29 cellular contexts compared by ENCODE assay signal in the genomic region with DNA sequence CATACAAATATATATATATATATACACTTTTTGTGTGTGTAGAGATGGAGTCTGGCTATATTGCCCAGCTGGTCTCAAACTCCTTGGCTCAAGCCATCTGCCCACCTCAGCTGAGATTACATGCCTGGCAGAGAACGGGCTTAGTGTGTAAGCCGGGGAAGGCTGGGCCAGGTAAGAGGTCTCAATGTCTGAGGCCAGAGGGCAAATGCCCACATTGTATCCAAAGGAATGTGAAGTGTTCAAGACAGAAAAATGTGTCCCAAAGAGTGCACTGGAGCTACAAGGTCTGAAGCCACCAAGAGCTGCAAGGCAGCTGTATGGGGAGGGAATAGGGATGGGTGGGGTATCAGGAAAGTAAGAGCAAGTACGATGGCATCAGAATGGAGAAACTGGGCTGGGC. TPM values are rescaled to one million over a fixed set of nuclear protein-coding genes. Genes with fewer than 3 reads are reported as not detected.
"Had no signal": no experiment of that assay in that cellular context is flagged by ENCODE, and none has a peak within 500 bp of the region (broad histone marks: within the 10 kb centered on the region; RNA-seq: fewer than 3 reads in every experiment).

No MANE protein-coding gene starts in this region.

- H3K9me3 ChIP-seq: esophagus muscularis mucosa, gastroesophageal sphincter, heart left ventricle, lower lobe of right lung, neutrophil, right lobe of liver, suprapubic skin, upper lobe of left lung had no signal

- H3K27me3 ChIP-seq: esophagus muscularis mucosa, foreskin keratinocyte, gastroesophageal sphincter, heart left ventricle, neutrophil, right lobe of liver, suprapubic skin, upper lobe of left lung had no signal

- H3K27ac ChIP-seq: coronary artery, esophagus muscularis mucosa, foreskin keratinocyte, gastroesophageal sphincter, heart left ventricle, lower lobe of right lung, neutrophil, parathyroid adenoma, right lobe of liver, suprapubic skin, upper lobe of left lung had no signal

- H3K27ac Mint-ChIP-seq: natural killer cell; progenitor cell of endocrine pancreas; stimulated activated naive CD8-positive, alpha-beta T cell treated with anti-CD3 and anti-CD28 coated beads, Interleukin-15, Interleukin-2, amounts not matched to agents 100 ng/mL and 50 ng/mL, for 24 hours had no signal

- H3K36me3 Mint-ChIP-seq: natural killer cell had no signal

- DNase-seq: dermis blood vessel endothelial cell; effector memory CD4-positive, alpha-beta T cell; foreskin keratinocyte; heart left ventricle; hippocampal formation; left ventricle myocardium superior; lower lobe of right lung; natural killer cell; right lobe of liver; small intestine; stimulated activated CD4-positive, alpha-beta T cell treated with anti-CD3 and anti-CD28 coated beads, Interleukin-15, amount 100 ng/mL, for 24 hours; stimulated activated CD4-positive, alpha-beta T cell treated with anti-CD3 and anti-CD28 coated beads, Interleukin-2, amount 100 ng/mL, for 48 hours; stimulated activated naive B cell treated with anti-CD40 and anti-IgM and Interleukin-4, amounts not matched to agents 10 μg/mL and 1 μg/mL and 100 μg/mL, for 72 hours; upper lobe of left lung had no signal

- H3K4me3 ChIP-seq: coronary artery, esophagus muscularis mucosa, gastroesophageal sphincter, heart left ventricle, lower lobe of right lung, right lobe of liver, suprapubic skin, upper lobe of left lung had no signal

- H3K4me1 ChIP-seq: foreskin keratinocyte, parathyroid adenoma, suprapubic skin had no signal

- ATAC-seq: foreskin keratinocyte; gastroesophageal sphincter; heart left ventricle; left ventricle myocardium superior; lower lobe of right lung; natural killer cell; right lobe of liver; stimulated activated naive B cell treated with anti-CD40 and anti-IgM and Interleukin-4, amounts not matched to agents 10 μg/mL and 1 μg/mL and 100 μg/mL, for 72 hours had no signal

- H2AFZ ChIP-seq: parathyroid adenoma had no signal

- H3K9me3 Mint-ChIP-seq: natural killer cell; stimulated activated naive B cell treated with anti-CD40 and anti-IgM and Interleukin-4, amounts not matched to agents 10 μg/mL and 1 μg/mL and 100 μg/mL, for 72 hours; stimulated activated naive CD8-positive, alpha-beta T cell treated with anti-CD3 and anti-CD28 coated beads, Interleukin-15, Interleukin-2, amounts not matched to agents 100 ng/mL and 50 ng/mL, for 24 hours had no signal

- H3K9ac ChIP-seq: parathyroid adenoma had no signal

- H3K4me3 Mint-ChIP-seq: natural killer cell; stimulated activated naive B cell treated with anti-CD40 and anti-IgM and Interleukin-4, amounts not matched to agents 10 μg/mL and 1 μg/mL and 100 μg/mL, for 72 hours; stimulated activated naive CD8-positive, alpha-beta T cell treated with anti-CD3 and anti-CD28 coated beads, Interleukin-15, Interleukin-2, amounts not matched to agents 100 ng/mL and 50 ng/mL, for 24 hours had no signal

- H3K27me3 Mint-ChIP-seq: progenitor cell of endocrine pancreas; stimulated activated naive B cell treated with anti-CD40 and anti-IgM and Interleukin-4, amounts not matched to agents 10 μg/mL and 1 μg/mL and 100 μg/mL, for 72 hours; stimulated activated naive CD8-positive, alpha-beta T cell treated with anti-CD3 and anti-CD28 coated beads, Interleukin-15, Interleukin-2, amounts not matched to agents 100 ng/mL and 50 ng/mL, for 24 hours had no signal

- H3K79me2 ChIP-seq: parathyroid adenoma had no signal

RNA-seq across cellular contexts. Expression of gene MYL11, which starts 28.3 kb away (rescaled TPM):
- total RNA-seq: dermis blood vessel endothelial cell, epithelial cell of proximal tubule, esophagus muscularis mucosa, fibroblast of lung, foreskin keratinocyte, gastroesophageal sphincter, heart left ventricle, left ventricle myocardium superior, lower lobe of right lung, mesenteric fat pad, omental fat pad, suprapubic skin had no signal
- polyA plus RNA-seq: endothelial cell of umbilical vein, heart left ventricle, keratinocyte, neural cell had no signal

RNA-seq across cellular contexts. Expression of gene SEPTIN1, which starts 36.1 kb away (rescaled TPM):
- total RNA-seq: dermis blood vessel endothelial cell, foreskin keratinocyte had no signal
- polyA plus RNA-seq: fibroblast of lung, keratinocyte had no signal
